Comparison of ENCODE assay signal across 13 cellular contexts in genomic region chr2:23594079-23594494, GRCh38.
DNase-seq lines count a peak whose midpoint lies in the region; ATAC-seq, FAIRE-seq and TF ChIP-seq lines count a peak whose summit lies in the region.
"Had no signal": no experiment of that assay in that cellular context is flagged by ENCODE, and none has a peak within 500 bp of the region (broad histone marks: within the 10 kb centered on the region; RNA-seq: fewer than 3 reads in every experiment).

No MANE protein-coding gene starts in this region.

- TF ChIP-seq CTCF in tibial nerve (IDR thresholded peaks at IDR 0.05) (no peak), coronary artery (IDR thresholded peaks at IDR 0.05) (no peak), HepG2 (CRISPR knock-in tag; IDR thresholded peaks at IDR 0.05) (no peak)

- no peaks in the 10 kb centered on the region for H3K4me1 Mint-ChIP-seq in T-helper 17 cell

- no peak overlapping the region for H3K4me2 ChIP-seq in HepG2 (ENCODE audit: low read depth, low read length)

- CTCF ChIA-PET in HepG2 (lab: Yijun Ruan, JAX; ENCODE audit: low intra/inter-chr PET ratio, low total read pairs) = no interaction called here

- H3K27ac ChIP-seq in tibial nerve (peak overlapping the region; percentile 1 to 85 (median 54)), coronary artery (no peak overlapping the region), HepG2 (ENCODE audit: extremely low read length, insufficient read depth, low read length) (no peak overlapping the region)
- H3K27ac ChIP-seq: neutrophil had no signal

- peak; percentile 25 for DNase-seq in activated effector memory CD4-positive, alpha-beta T cell treated with anti-CD3 and anti-CD28 coated beads, Interleukin-2, amount 50 U/mL, for 16 hours
- no peak for DNase-seq in activated effector memory CD4-positive, alpha-beta T cell treated with Interleukin-2 at 50 U/mL for 16 hours
- peak; percentile 96 for DNase-seq in NCI-H748 (lab: John Stamatoyannopoulos, UW; ENCODE audit: unreplicated experiment)
- DNase-seq in iris pigment epithelial cell (ENCODE audit: low read depth) = peak; percentile 14
- DNase-seq in tibial nerve (ENCODE audit: low spot score in 2 of 2) = no peak
- no peak for DNase-seq in T-helper 17 cell
- DNase-seq in coronary artery (ENCODE audit: low spot score) = no peak
- DNase-seq in HepG2 (ENCODE audit: low spot score) = no peak
- DNase-seq: activated T-cell treated with anti-CD3 and anti-CD28 coated beads, Interleukin-2, amount 50 U/mL, for 4 hours; NCI-H1048; RPMI8226 had no signal

- H3K79me2 ChIP-seq in HepG2 (ENCODE audit: insufficient read depth, low read length) = no peaks in the 10 kb centered on the region

- H3K9ac ChIP-seq in HepG2 (ENCODE audit: insufficient read depth, low read depth, low read length) = no peak overlapping the region

- peaks cover 11% of the 10 kb centered on the region for H3K27me3 Mint-ChIP-seq in T-helper 17 cell
- H3K27me3 Mint-ChIP-seq: stimulated activated memory B cell treated with anti-CD40 and anti-IgM and Interleukin-4, amounts not matched to agents 10 μg/mL and 1 μg/mL and 100 μg/mL, for 72 hours had no signal

- no peak for TF ChIP-seq RAD21 in HepG2 (CRISPR knock-in tag; IDR thresholded peaks at IDR 0.05)

- H2AFZ ChIP-seq in HepG2 (ENCODE audit: low read length) = no peak overlapping the region

- no peak overlapping the region for H3K4me3 Mint-ChIP-seq in T-helper 17 cell
- H3K4me3 Mint-ChIP-seq: activated T-cell treated with anti-CD3 and anti-CD28 coated beads, Interleukin-2, amount 50 U/mL, for 4 hours; stimulated activated memory B cell treated with anti-CD40 and anti-IgM and Interleukin-4, amounts not matched to agents 10 μg/mL and 1 μg/mL and 100 μg/mL, for 72 hours had no signal

- no peak overlapping the region for H3K27ac Mint-ChIP-seq in T-helper 17 cell
- H3K27ac Mint-ChIP-seq: stimulated activated memory B cell treated with anti-CD40 and anti-IgM and Interleukin-4, amounts not matched to agents 10 μg/mL and 1 μg/mL and 100 μg/mL, for 72 hours had no signal

- H3K36me3 ChIP-seq in tibial nerve (no peaks in the 10 kb centered on the region), HepG2 (replicated peaks in 1 of 2; ENCODE audit: control insufficient read depth in 1 of 2, insufficient read depth in 2 of 2, low read length in 2 of 2) (no peaks in the 10 kb centered on the region)
- H3K36me3 ChIP-seq: neutrophil had no signal

- peak in 1 of 2 donors; percentile 54 for TF ChIP-seq EP300 in tibial nerve (IDR thresholded peaks at IDR 0.05)
- TF ChIP-seq EP300 in HepG2 (IDR thresholded peaks at IDR 0.05; ENCODE audit: low read depth in 2 of 2, low read length in 2 of 2) = no peak
- no peak for TF ChIP-seq EP300 in HepG2 (CRISPR knock-in tag; IDR thresholded peaks at IDR 0.05; ENCODE audit: borderline replicate concordance)

- WGBS in tibial nerve, 2 donors = 51 to 62% methylated on average over 13 to 18 of the region's 18 CpGs
- WGBS in HepG2 (ENCODE audit: low lambda C conversion rate) = 56% methylated on average over 18 of the region's 18 CpGs

- no TSS peak for BruUV-seq in HepG2 (replicated peaks; lab: Mats Ljungman, UMichigan)

- H3K9me3 ChIP-seq in tibial nerve (no peaks in the 10 kb centered on the region), T-helper 17 cell (ENCODE audit: control insufficient read depth, low read length, poor library complexity, severe bottlenecking) (no peaks in the 10 kb centered on the region), HepG2 (ENCODE audit: low read length) (no peaks in the 10 kb centered on the region)
- H3K9me3 ChIP-seq: neutrophil had no signal

- H3K4me1 ChIP-seq in tibial nerve (peaks cover 0 to 95% (median 44%) of the 10 kb centered on the region in 4 donors), HepG2 (ENCODE audit: insufficient read depth, low read length) (no peaks in the 10 kb centered on the region)

- in situ Hi-C loops in HepG2 (cut with HindIII; ENCODE audit: extremely low pct_ligation_motif_present, low pct_unique_long_range_greater_than_20kb) = no loop called here

- no peak for FAIRE-seq in HepG2 (lab: Jason Lieb, UNC)

- TF ChIP-seq POLR2A in tibial nerve (IDR thresholded peaks at IDR 0.05) (no peak), HepG2 (IDR thresholded peaks at IDR 0.05; ENCODE audit: insufficient read depth in 1 of 2, low read depth in 2 of 2, low read length in 2 of 2) (no peak)

- intact Hi-C loops in HepG2 (cut with micrococcal nuclease; ENCODE audit: unreplicated experiment) = no loop called here

- POLR2A ChIA-PET in HepG2 (lab: Yijun Ruan, JAX) = no interaction called here

- no peak overlapping the region for H3K4me3 ChIP-seq in tibial nerve
- no peak overlapping the region for H3K4me3 ChIP-seq in coronary artery
- no peak overlapping the region for H3K4me3 ChIP-seq in HepG2 (replicated peaks in 1 of 3; ENCODE audit: insufficient read depth in 1 of 3, low read depth in 2 of 3, low read length in 3 of 3)

- no peaks in the 10 kb centered on the region for H3K27me3 ChIP-seq in tibial nerve
- peaks cover 6 to 69% of the 10 kb centered on the region in 2 experiments; a peak in 4 of 5 replicates for H3K27me3 ChIP-seq in HepG2 (ENCODE audit: control insufficient read depth in 1 of 2, insufficient read depth in 2 of 2, low read length in 2 of 2)

- ATAC-seq in T-helper 17 cell = no peak
- ATAC-seq in HepG2 = no peak
- ATAC-seq: activated T-cell treated with anti-CD3 and anti-CD28 coated beads, Interleukin-2, amount 50 U/mL, for 4 hours; stimulated activated memory B cell treated with anti-CD40 and anti-IgM and Interleukin-4, amounts not matched to agents 10 μg/mL and 1 μg/mL and 100 μg/mL, for 72 hours had no signal

- no peaks in the 10 kb centered on the region for H4K20me1 ChIP-seq in HepG2 (ENCODE audit: insufficient read depth, low read length)

- H3K36me3 Mint-ChIP-seq in T-helper 17 cell (ENCODE audit: low read depth) = no peaks in the 10 kb centered on the region

TF ChIP-seq in HepG2, 621 proteins besides CTCF, POLR2A, EP300 and RAD21:
- no peak for TF ChIP-seq ZNF329 (CRISPR knock-in tag; IDR thresholded peaks at IDR 0.05; ENCODE audit: low read depth)
- no peak for TF ChIP-seq E2F5 (CRISPR knock-in tag; conservative IDR thresholded peaks at IDR 0.05)
- TF ChIP-seq TRIM24 (CRISPR knock-in tag; IDR thresholded peaks at IDR 0.05) = no peak
- TF ChIP-seq ZNF614 (CRISPR knock-in tag; IDR thresholded peaks at IDR 0.05; ENCODE audit: borderline replicate concordance) = no peak
- no peak for TF ChIP-seq ZNF121 (CRISPR knock-in tag; IDR thresholded peaks at IDR 0.05)

Comparison
In these comparisons a context has a peak if more than half of its experiments do, and no peak if none do; other contexts are left out.
1. DNase-seq: peak in activated effector memory CD4-positive, alpha-beta T cell treated with anti-CD3 and anti-CD28 coated beads, Interleukin-2, amount 50 U/mL, for 16 hours (single experiment), NCI-H748 (single experiment) and iris pigment epithelial cell (single experiment); none in activated effector memory CD4-positive, alpha-beta T cell treated with Interleukin-2 at 50 U/mL for 16 hours (single experiment), tibial nerve (0 of 2), T-helper 17 cell (0 of 3), coronary artery (single experiment) and HepG2 (single experiment).
2. H3K27ac ChIP-seq: peak in tibial nerve (4 of 4); none in coronary artery (0 of 2) and HepG2 (single experiment).